ENCODE assay signal across 9 cellular contexts in genomic region chr9:18393340-18394130, GRCh38.
DNase-seq lines count a peak whose midpoint lies in the region; ATAC-seq and TF ChIP-seq lines count a peak whose summit lies in the region.
"Had no signal": no experiment of that assay in that cellular context is flagged by ENCODE, and none has a peak within 500 bp of the region (broad histone marks: within the 10 kb centered on the region; RNA-seq: fewer than 3 reads in every experiment).

No MANE protein-coding gene starts in this region.

- H3K27ac ChIP-seq in lung (ENCODE audit: low read depth in 1 of 2, low read length in 1 of 2) = peak overlapping the region in 1 of 2 donors; percentile 41

- POLR2A ChIA-PET in MCF 10A (lab: Yijun Ruan, JAX) = interaction anchor here (0.7 to 1.5 kb wide), 9 partner anchors 13 to 274 kb away, joined by 3 to 5 read pairs (median 3); no protein-coding TSS in a partner anchor

- no peaks in the 10 kb centered on the region for H3K36me3 Mint-ChIP-seq in MCF 10A (ENCODE audit: insufficient read depth, unreplicated experiment)
- H3K36me3 Mint-ChIP-seq: activated naive CD8-positive, alpha-beta T cell treated with anti-CD3 and anti-CD28 coated beads, Interleukin-2, amount 10 ng/mL, durations not matched to agents 7 days and 5 days had no signal

- WGBS in lung, 2 donors = 38 to 72% methylated on average over 4 of the region's 4 CpGs

- DNase-seq in DMS53 (lab: John Stamatoyannopoulos, UW) = peak; percentile 85
- peak; percentile 92 for DNase-seq in NCI-H2029 treated with DMSO at 0.1 percent for 48 hours (lab: John Stamatoyannopoulos, UW)
- peak; percentile 99 for DNase-seq in MCF 10A (ENCODE audit: unreplicated experiment)
- peak; percentile 31 for DNase-seq in lung (ENCODE audit: low spot score)
- DNase-seq in activated T-cell treated with anti-CD3 and anti-CD28 coated beads, Interleukin-2, amount 50 U/mL, for 1 hour = no peak
- DNase-seq in stimulated activated naive CD8-positive, alpha-beta T cell treated with anti-CD3 and anti-CD28 coated beads, Interleukin-15, Interleukin-2, amounts not matched to agents 100 U/mL and 50 U/mL, for 24 hours = no peak
- DNase-seq: activated naive CD8-positive, alpha-beta T cell treated with anti-CD3 and anti-CD28 coated beads, Interleukin-2, amount 10 ng/mL, durations not matched to agents 7 days and 5 days had no signal

- BruUV-seq in MCF 10A (replicated peaks; lab: Mats Ljungman, UMichigan) = TSS peak; percentile 95

- no peaks in the 10 kb centered on the region for H3K36me3 ChIP-seq in lung (ENCODE audit: control insufficient read depth in 2 of 2, insufficient read depth in 2 of 2, low read length in 2 of 2)

- H3K4me3 Mint-ChIP-seq in MCF 10A (ENCODE audit: unreplicated experiment) = peak overlapping the region; percentile 47
- H3K4me3 Mint-ChIP-seq: activated naive CD8-positive, alpha-beta T cell treated with anti-CD3 and anti-CD28 coated beads, Interleukin-2, amount 10 ng/mL, durations not matched to agents 7 days and 5 days had no signal

- peaks cover 0 to 18% of the 10 kb centered on the region in 2 donors for H3K4me1 ChIP-seq in lung (ENCODE audit: control insufficient read depth in 2 of 2, insufficient read depth in 2 of 2, low read length in 2 of 2)

- CTCF ChIA-PET in MCF 10A (lab: Yijun Ruan, JAX) = interaction anchor here (0.6 to 1.5 kb wide), 5 partner anchors 8 to 273 kb away, joined by 3 to 4 read pairs (median 3); no protein-coding TSS in a partner anchor

- H3K9me3 Mint-ChIP-seq in MCF 10A (ENCODE audit: unreplicated experiment) = no peaks in the 10 kb centered on the region
- H3K9me3 Mint-ChIP-seq: activated naive CD8-positive, alpha-beta T cell treated with anti-CD3 and anti-CD28 coated beads, Interleukin-2, amount 10 ng/mL, durations not matched to agents 7 days and 5 days had no signal

- H3K27me3 ChIP-seq in lung (ENCODE audit: control insufficient read depth, insufficient read depth) = no peaks in the 10 kb centered on the region

- H3K9me3 ChIP-seq in lung (ENCODE audit: control insufficient read depth in 2 of 2, insufficient read depth in 1 of 2, low read length in 1 of 2) = no peaks in the 10 kb centered on the region

- no peak overlapping the region for H3K4me3 ChIP-seq in lung

- intact Hi-C loops in MCF 10A (cut with micrococcal nuclease) = loop anchor here (1.0 to 2.0 kb wide), 2 partner anchors 67 to 139 kb away; no protein-coding TSS in a partner anchor

- peak; percentile 53 for ATAC-seq in lung (ENCODE audit: insufficient read depth, low FRiP score)
- no peak for ATAC-seq in HG02938 (IDR thresholded peaks at IDR 0.05; ENCODE audit: unreplicated experiment)
- no peak for ATAC-seq in stimulated activated naive CD8-positive, alpha-beta T cell treated with anti-CD3 and anti-CD28 coated beads, Interleukin-15, Interleukin-2, amounts not matched to agents 100 U/mL and 50 U/mL, for 24 hours
- no peak for ATAC-seq in GM18873 (IDR thresholded peaks at IDR 0.05; ENCODE audit: low FRiP score, unreplicated experiment)

- H3K4me1 Mint-ChIP-seq in MCF 10A (ENCODE audit: insufficient read depth, unreplicated experiment) = peaks cover 24% of the 10 kb centered on the region
- H3K4me1 Mint-ChIP-seq: activated naive CD8-positive, alpha-beta T cell treated with anti-CD3 and anti-CD28 coated beads, Interleukin-2, amount 10 ng/mL, durations not matched to agents 7 days and 5 days had no signal

- H3K27me3 Mint-ChIP-seq in MCF 10A (ENCODE audit: insufficient read depth, unreplicated experiment) = no peaks in the 10 kb centered on the region
- H3K27me3 Mint-ChIP-seq: activated naive CD8-positive, alpha-beta T cell treated with anti-CD3 and anti-CD28 coated beads, Interleukin-2, amount 10 ng/mL, durations not matched to agents 7 days and 5 days had no signal

- peak overlapping the region; percentile 95 for H3K27ac Mint-ChIP-seq in MCF 10A (ENCODE audit: low read depth, unreplicated experiment)
- H3K27ac Mint-ChIP-seq: activated naive CD8-positive, alpha-beta T cell treated with anti-CD3 and anti-CD28 coated beads, Interleukin-2, amount 10 ng/mL, durations not matched to agents 7 days and 5 days had no signal

- TF ChIP-seq CTCF in MCF 10A (IDR thresholded peaks at IDR 0.05; ENCODE audit: unreplicated experiment) = no peak
- TF ChIP-seq CTCF in lung (IDR thresholded peaks at IDR 0.05; ENCODE audit: control extremely low read depth, extremely low read depth) = no peak

Comparison
In these comparisons a context has a peak if more than half of its experiments do, and no peak if none do; other contexts are left out.
1. DNase-seq: peak in DMS53 (single experiment), NCI-H2029 treated with DMSO at 0.1 percent for 48 hours (single experiment), MCF 10A (single experiment) and lung (single experiment); none in activated T-cell treated with anti-CD3 and anti-CD28 coated beads, Interleukin-2, amount 50 U/mL, for 1 hour (single experiment) and stimulated activated naive CD8-positive, alpha-beta T cell treated with anti-CD3 and anti-CD28 coated beads, Interleukin-15, Interleukin-2, amounts not matched to agents 100 U/mL and 50 U/mL, for 24 hours (single experiment).